Comparison of ENCODE assay signal across 1 cellular context in genomic region chr1:89065077-89065868, GRCh38.
TF ChIP-seq lines count a peak whose summit lies in the region.

TSS of gene GBP1 (minus strand) at chr1:89065208. CDS start at chr1:89063234, 1,974 bp downstream.

TF ChIP-seq in H1, 55 proteins besides CTCF, POLR2A, EP300 and RAD21 (continued from another document):
- TF ChIP-seq CHD7 (IDR thresholded peaks at IDR 0.05; ENCODE audit: insufficient replicate concordance, low read length) (no peak), MAX (IDR thresholded peaks at IDR 0.05) (no peak), TEAD4 (IDR thresholded peaks at IDR 0.05; ENCODE audit: low read depth, low read length) (no peak), PHF8 (conservative IDR thresholded peaks at IDR 0.05; ENCODE audit: low read depth, low read length) (no peak), CTBP2 (IDR thresholded peaks at IDR 0.05; ENCODE audit: borderline replicate concordance, insufficient read depth, insufficient read length, low read length) (no peak), CBX5 (IDR thresholded peaks at IDR 0.05; ENCODE audit: low read depth, low read length) (no peak), GTF2F1 (IDR thresholded peaks at IDR 0.05; ENCODE audit: borderline replicate concordance, low read depth, low read length) (no peak), JUND (IDR thresholded peaks at IDR 0.05; ENCODE audit: low read length) (no peak), SP4 (IDR thresholded peaks at IDR 0.05; ENCODE audit: low read length) (no peak)
